14 cellular contexts compared by ENCODE assay signal in genomic region chr21:15857740-15858139, GRCh38.
"Had no signal": no experiment of that assay in that cellular context is flagged by ENCODE, and none has a peak within 500 bp of the region (broad histone marks: within the 10 kb centered on the region; RNA-seq: fewer than 3 reads in every experiment).

No MANE protein-coding gene starts in this region.

- H3K4me1 Mint-ChIP-seq: neural progenitor cell, WTC11 had no signal

- H3K9me3 Mint-ChIP-seq: activated naive CD8-positive, alpha-beta T cell treated with anti-CD3 and anti-CD28 coated beads, Interleukin-2, amount 10 ng/mL, durations not matched to agents 7 days and 5 days; activated T-helper 1 cell treated with anti-CD3 and anti-CD28 coated beads, Interleukin-12 subunit alpha, Interleukin-12 subunit beta, Interleukin-2, Interleukin-4 antibody, amounts not matched to agents 30 ng/mL and 10 ng/mL and 1 ng/mL, durations not matched to agents 14 hours and 24 hours and 36 hours; neural progenitor cell; stimulated activated naive CD8-positive, alpha-beta T cell treated with anti-CD3 and anti-CD28 coated beads, Interleukin-15, Interleukin-2, amounts not matched to agents 100 ng/mL and 50 ng/mL, for 24 hours; T-helper 2 cell treated with Interferon-gamma antibody and Interleukin-4, amounts not matched to agents 5 μg/mL and 100 μg/mL, for 36 hours; WTC11 had no signal

- H3K27ac Mint-ChIP-seq: activated naive CD8-positive, alpha-beta T cell treated with anti-CD3 and anti-CD28 coated beads, Interleukin-2, amount 10 ng/mL, durations not matched to agents 7 days and 5 days; activated T-helper 1 cell treated with anti-CD3 and anti-CD28 coated beads, Interleukin-12 subunit alpha, Interleukin-12 subunit beta, Interleukin-2, Interleukin-4 antibody, amounts not matched to agents 30 ng/mL and 10 ng/mL and 1 ng/mL, durations not matched to agents 14 hours and 24 hours and 36 hours; neural progenitor cell; stimulated activated naive CD8-positive, alpha-beta T cell treated with anti-CD3 and anti-CD28 coated beads, Interleukin-15, Interleukin-2, amounts not matched to agents 100 ng/mL and 50 ng/mL, for 24 hours; T-helper 2 cell treated with Interferon-gamma antibody and Interleukin-4, amounts not matched to agents 5 μg/mL and 100 μg/mL, for 36 hours; WTC11 had no signal

- H3K4me3 Mint-ChIP-seq: activated naive CD8-positive, alpha-beta T cell treated with anti-CD3 and anti-CD28 coated beads, Interleukin-2, amount 10 ng/mL, durations not matched to agents 7 days and 5 days; activated T-helper 1 cell treated with anti-CD3 and anti-CD28 coated beads, Interleukin-12 subunit alpha, Interleukin-12 subunit beta, Interleukin-2, Interleukin-4 antibody, amounts not matched to agents 30 ng/mL and 10 ng/mL and 1 ng/mL, durations not matched to agents 14 hours and 24 hours and 36 hours; neural progenitor cell; stimulated activated naive CD8-positive, alpha-beta T cell treated with anti-CD3 and anti-CD28 coated beads, Interleukin-15, Interleukin-2, amounts not matched to agents 100 ng/mL and 50 ng/mL, for 24 hours; T-helper 2 cell treated with Interferon-gamma antibody and Interleukin-4, amounts not matched to agents 5 μg/mL and 100 μg/mL, for 36 hours; WTC11 had no signal

- ATAC-seq: gastroesophageal sphincter, heart left ventricle, left ventricle myocardium superior, WTC11 had no signal

- H3K27me3 Mint-ChIP-seq: activated naive CD8-positive, alpha-beta T cell treated with anti-CD3 and anti-CD28 coated beads, Interleukin-2, amount 10 ng/mL, durations not matched to agents 7 days and 5 days; stimulated activated naive CD8-positive, alpha-beta T cell treated with anti-CD3 and anti-CD28 coated beads, Interleukin-15, Interleukin-2, amounts not matched to agents 100 ng/mL and 50 ng/mL, for 24 hours had no signal

- DNase-seq: activated CD4-positive, alpha-beta T cell treated with anti-CD3 and anti-CD28 coated beads for 48 hours; activated naive CD8-positive, alpha-beta T cell treated with anti-CD3 and anti-CD28 coated beads, Interleukin-2, amount 10 ng/mL, durations not matched to agents 7 days and 5 days; amygdala; dorsolateral prefrontal cortex; heart left ventricle; kidney glomerular epithelial cell; left ventricle myocardium superior; uterus had no signal
